Comparison of ENCODE assay signal across 10 cellular contexts in the genomic region with DNA sequence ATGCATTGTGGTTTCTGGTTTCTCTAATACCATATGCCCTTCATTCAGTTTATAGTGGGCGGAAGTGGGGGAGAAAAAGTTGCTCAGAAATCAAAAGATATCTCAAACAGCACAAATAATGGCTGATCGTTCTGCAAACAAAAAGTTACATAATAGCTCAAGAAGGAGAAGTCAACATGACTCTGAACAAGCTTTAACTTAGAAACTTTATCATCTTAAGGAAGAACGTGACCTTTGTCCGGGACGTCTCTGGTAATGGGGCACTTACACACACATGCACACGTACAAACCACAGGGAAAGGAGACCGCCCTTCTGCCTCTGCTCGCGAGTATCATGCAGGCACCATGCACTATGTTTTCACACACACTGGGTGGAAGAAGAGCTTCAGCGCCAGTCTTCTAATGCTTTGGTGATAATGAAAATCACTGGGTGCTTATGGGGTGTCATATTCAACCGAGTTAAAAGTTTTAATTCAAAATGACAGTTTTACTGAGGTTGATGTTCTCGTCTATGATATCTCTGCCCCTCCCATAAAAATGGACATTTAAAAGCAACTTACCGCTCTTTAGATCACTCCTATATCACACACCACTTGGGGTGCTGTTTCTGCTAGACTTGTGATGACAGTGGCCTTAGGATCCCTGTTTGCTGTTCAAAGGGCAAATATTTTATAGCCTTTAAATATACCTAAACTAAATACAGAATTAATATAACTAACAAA. TPM values are rescaled to one million over a fixed set of nuclear protein-coding genes. Genes with fewer than 3 reads are reported as not detected.
DNase-seq lines count a peak whose midpoint lies in the region; ATAC-seq, FAIRE-seq and TF ChIP-seq lines count a peak whose summit lies in the region.
"Had no signal": no experiment of that assay in that cellular context is flagged by ENCODE, and none has a peak within 500 bp of the region (broad histone marks: within the 10 kb centered on the region; RNA-seq: fewer than 3 reads in every experiment).

No MANE protein-coding gene starts in this region.

- intact Hi-C loops in A673 (cut with micrococcal nuclease; ENCODE audit: unreplicated experiment): no loop called here
- intact Hi-C loops in GM12878 (cut with micrococcal nuclease; ENCODE audit: unreplicated experiment): no loop called here

- POLR2A ChIA-PET in A673 (lab: Charles Lee; ENCODE audit: low non-redundant PET): interaction anchor here (1.2 kb wide), 1 partner anchor 24 kb away, joined by 4 read pairs; no protein-coding TSS in a partner anchor
- POLR2A ChIA-PET in GM12878 (lab: Charles Lee): interaction anchor here (1.4 kb wide), 1 partner anchor 10 kb away, joined by 3 read pairs; no protein-coding TSS in a partner anchor

- H3K27me3 ChIP-seq in A673 (replicated peaks; ENCODE audit: insufficient read depth, low read depth, low read length, poor library complexity) (no peaks in the 10 kb centered on the region), GM12878 (replicated peaks in 1 of 2; ENCODE audit: control insufficient read depth in 2 of 2, insufficient read depth in 2 of 2, low read length in 1 of 2) (peaks cover 13 to 17% of the 10 kb centered on the region in 2 experiments), liver (ENCODE audit: control insufficient read depth in 4 of 4, insufficient read depth in 4 of 4, low read length in 3 of 4) (no peaks in the 10 kb centered on the region), WERI-Rb-1 (ENCODE audit: insufficient read depth, low read depth, severe bottlenecking) (no peaks in the 10 kb centered on the region)
- H3K27me3 ChIP-seq: ascending aorta had no signal

- H3K9ac ChIP-seq in GM12878 (ENCODE audit: control insufficient read depth, insufficient read depth, low read length) (no peak overlapping the region), liver (ENCODE audit: low read depth in 1 of 2, low read length in 2 of 2) (no peak overlapping the region)

- TF ChIP-seq RAD21 in GM12878 (IDR thresholded peaks at IDR 0.05; ENCODE audit: insufficient read depth, low read depth, low read length) (no peak), liver (IDR thresholded peaks at IDR 0.05) (no peak)

- H3K27ac ChIP-seq in A673 (ENCODE audit: low read depth, low read length, poor library complexity, severe bottlenecking): no peak overlapping the region
- H3K27ac ChIP-seq in GM12878 (ENCODE audit: control insufficient read depth, insufficient read depth): no peak overlapping the region
- peak overlapping the region; percentile 22 to 57 for H3K27ac ChIP-seq in liver (ENCODE audit: low read depth in 1 of 2, low read length in 2 of 2)
- no peak overlapping the region for H3K27ac ChIP-seq in WERI-Rb-1

- no peak for TF ChIP-seq POLR2A in GM12878 (IDR thresholded peaks at IDR 0.05; ENCODE audit: low read depth, low read length)

- SMC1A ChIA-PET in GM12878 (lab: Charles Lee; ENCODE audit: uncharacterized antibody, unreplicated experiment): interaction anchor here (0.6 to 2.4 kb wide), 4 partner anchors 11 to 334 kb away, joined by 3 to 7 read pairs (median 3); no protein-coding TSS in a partner anchor

- no peaks in the 10 kb centered on the region for H3K9me3 ChIP-seq in A673 (ENCODE audit: low read depth, low read length, poor library complexity, severe bottlenecking)
- no peaks in the 10 kb centered on the region for H3K9me3 ChIP-seq in GM12878 (replicated peaks; ENCODE audit: control insufficient read depth, insufficient read depth, low read length)
- no peaks in the 10 kb centered on the region for H3K9me3 ChIP-seq in liver (ENCODE audit: control insufficient read depth in 4 of 4, low read length in 3 of 4)
- H3K9me3 ChIP-seq in WERI-Rb-1 (ENCODE audit: severe bottlenecking): no peaks in the 10 kb centered on the region
- H3K9me3 ChIP-seq: ascending aorta had no signal

- peaks cover 20% of the 10 kb centered on the region for H3K36me3 ChIP-seq in A673 (ENCODE audit: insufficient read depth, low read length, poor library complexity, severe bottlenecking)
- no peaks in the 10 kb centered on the region for H3K36me3 ChIP-seq in GM12878 (ENCODE audit: control insufficient read depth in 2 of 2, insufficient read depth in 2 of 2, low read length in 1 of 2)
- peaks cover 2 to 15% (median 12%) of the 10 kb centered on the region in 4 donors for H3K36me3 ChIP-seq in liver (ENCODE audit: control insufficient read depth in 4 of 4, insufficient read depth in 3 of 4, low read depth in 1 of 4, low read length in 3 of 4)
- H3K36me3 ChIP-seq in WERI-Rb-1: peaks cover 9% of the 10 kb centered on the region

- in situ Hi-C loops in GM12878 (cut with MboI): no loop called here

- H3K4me3 ChIP-seq in A673 (ENCODE audit: low read depth, low read length, poor library complexity, severe bottlenecking) (no peak overlapping the region), GM12878 (no peak overlapping the region), liver (ENCODE audit: low read depth in 1 of 3, low read length in 3 of 3) (no peak overlapping the region), WERI-Rb-1 (ENCODE audit: low read depth, low read length) (no peak overlapping the region)

- no peak for ATAC-seq in GM12878
- ATAC-seq in stimulated activated naive CD8-positive, alpha-beta T cell treated with anti-CD3 and anti-CD28 coated beads, Interleukin-15, Interleukin-2, amounts not matched to agents 100 U/mL and 50 U/mL, for 24 hours: no peak
- ATAC-seq in HG03139 (IDR thresholded peaks at IDR 0.05; ENCODE audit: unreplicated experiment): no peak

- no peak overlapping the region for H2AFZ ChIP-seq in GM12878 (ENCODE audit: control insufficient read depth, low read depth, low read length)

- RAD21 ChIA-PET in GM12878 (lab: Charles Lee; ENCODE audit: unreplicated experiment): interaction anchor here (1.6 kb wide), 1 partner anchor 17 kb away, joined by 4 read pairs; no protein-coding TSS in a partner anchor

- no peaks in the 10 kb centered on the region; the same call in 1 of the 2 replicates for H3K79me2 ChIP-seq in GM12878 (ENCODE audit: control insufficient read depth, insufficient read depth, low read length)

- H3K4me2 ChIP-seq in GM12878 (ENCODE audit: control insufficient read depth, insufficient read depth): no peak overlapping the region

- BruUV-seq in A673 (replicated peaks; lab: Mats Ljungman, UMichigan) (no TSS peak), GM12878 (replicated peaks; lab: Mats Ljungman, UMichigan) (no TSS peak)

- DNase-seq in A673 (ENCODE audit: low spot score) (no peak), Kasumi-1 (lab: John Stamatoyannopoulos, UW) (peak; percentile 25 to 49), GM12878 (ENCODE audit: low read depth, low spot score) (no peak), frontal cortex (ENCODE audit: low spot score in 2 of 2) (no peak), WERI-Rb-1 (no peak)
- no peak for DNase-seq in stimulated activated naive CD8-positive, alpha-beta T cell treated with anti-CD3 and anti-CD28 coated beads, Interleukin-15, Interleukin-2, amounts not matched to agents 100 U/mL and 50 U/mL, for 24 hours
- DNase-seq: SHP77 had no signal

- no peak for FAIRE-seq in GM12878 (lab: Jason Lieb, UNC)
- FAIRE-seq in frontal cortex (lab: Jason Lieb, UNC): no peak

- no peak for TF ChIP-seq EP300 in GM12878 (IDR thresholded peaks at IDR 0.05; ENCODE audit: borderline replicate concordance in 1 of 2, control insufficient read depth in 1 of 2, low read depth in 2 of 2, low read length in 2 of 2)

- WGBS in GM12878 (ENCODE audit: insufficient coverage, insufficient replicate concordance, low lambda C conversion rate, missing lambda C conversion rate): 43% methylated on average over 13 of the region's 13 CpGs
- WGBS in liver: 65% methylated on average over 13 of the region's 13 CpGs

- H4K20me1 ChIP-seq in GM12878 (ENCODE audit: control insufficient read depth, insufficient read depth): no peaks in the 10 kb centered on the region

- TF ChIP-seq CTCF in A673 (conservative IDR thresholded peaks at IDR 0.05; ENCODE audit: low read depth, low read length) (peak; percentile 49), GM12878 (IDR thresholded peaks at IDR 0.05 in 2 of 3, conservative IDR thresholded peaks at IDR 0.05 in 1 of 3; ENCODE audit: control insufficient read depth in 2 of 3, extremely low read depth in 1 of 3, insufficient read depth in 1 of 3, low read depth in 3 of 3, low read length in 3 of 3) (peak in 2 of 3 experiments; percentile 4 to 22; a peak in 1 of 6 replicates), liver (IDR thresholded peaks at IDR 0.05; ENCODE audit: low read depth, low read length, missing input control) (no peak), WERI-Rb-1 (IDR thresholded peaks at IDR 0.05; ENCODE audit: low read depth, low read length) (no peak)

- peaks cover 9% of the 10 kb centered on the region for H3K4me1 ChIP-seq in A673 (ENCODE audit: insufficient read depth, low read length, poor library complexity, severe bottlenecking)
- peaks cover 11% of the 10 kb centered on the region for H3K4me1 ChIP-seq in GM12878 (ENCODE audit: control insufficient read depth, insufficient read depth, low read length)
- H3K4me1 ChIP-seq in liver (ENCODE audit: control insufficient read depth in 4 of 4, insufficient read depth in 4 of 4, low read length in 3 of 4): peaks cover 0 to 27% (median 14%) of the 10 kb centered on the region in 4 donors

- CTCF ChIA-PET in A673 (lab: Charles Lee) (no interaction called here), GM12878 (lab: Yijun Ruan, JAX) (no interaction called here)

TF ChIP-seq in GM12878, 131 proteins besides CTCF, POLR2A, EP300 and RAD21 (continues in another document):
- TF ChIP-seq MYB (IDR thresholded peaks at IDR 0.05; ENCODE audit: borderline replicate concordance, low read depth, low read length): no peak

TF ChIP-seq in liver, 16 proteins besides CTCF, POLR2A, EP300 and RAD21 (continues in another document):
- peak in 1 of 2 donors; percentile 65 for TF ChIP-seq JUND (IDR thresholded peaks at IDR 0.05)

RNA-seq across cellular contexts. Expression of a gene that starts 4.7 kb away (rescaled TPM):
- total RNA-seq in A673 (2021): 10.2 and 13.7 TPM in 2 replicates
- total RNA-seq in GM12878 (2013; cell fraction: nucleolus; rRNA removed): 5.1 and 5.7 TPM in 2 replicates
- 0.05 and 0.40 TPM in 2 replicates for total RNA-seq in GM12878 (2014; rRNA removed)
- 0.09 and 0.13 TPM in 2 replicates for total RNA-seq in GM12878 (2014; rRNA removed; fragmentation: Illumina TruSeq; extraction: Trizol)
- 0.43 and 0.64 TPM in 2 replicates for total RNA-seq in GM12878 (2021)
- polyA plus RNA-seq in GM12878 (2011; ENCODE audit: low read depth): 0.64 TPM
- polyA plus RNA-seq in GM12878 (2011; rRNA removed): 0.95 TPM in 2 replicates
- 1.1 and 1.4 TPM in 2 replicates for polyA plus RNA-seq in GM12878 (2011; cell fraction: cytosol; rRNA removed)
- polyA plus RNA-seq in GM12878 (2011; cell fraction: nucleus; rRNA removed): 7.4 and 8.9 TPM in 2 replicates
- 0.54 and 1.5 TPM in 2 replicates for polyA plus RNA-seq in GM12878 (2012)
- polyA plus RNA-seq in GM12878 (2014; fragmentation: Illumina TruSeq; extraction: Trizol): 0.10 TPM in 1 of 2 replicates, not detected in the other
- polyA plus RNA-seq in GM12878 (2014; fragmentation: Nextera tagmentation; extraction: Ambion mirVana): under 1 TPM; 0.02 to 0.13 TPM
- polyA plus RNA-seq in GM12878 (2014; rRNA removed): 0.10 and 0.36 TPM in 2 replicates
- polyA plus RNA-seq in GM12878 (2016; fragmentation: Nextera tagmentation; extraction: Ambion mirVana): under 1 TPM; 0.67 to 0.75 TPM
- polyA minus RNA-seq in GM12878 (2011; rRNA and poly(A)+ RNA removed): 1.6 and 4.9 TPM in 2 replicates
- polyA minus RNA-seq in GM12878 (2011; cell fraction: cytosol; rRNA and poly(A)+ RNA removed): 3.4 and 4.5 TPM in 2 replicates
- 17.4 and 22.5 TPM in 2 replicates for polyA minus RNA-seq in GM12878 (2011; cell fraction: nucleus; rRNA and poly(A)+ RNA removed)
- total RNA-seq in liver: 10 to 100 TPM; 18.9 to 21.2 TPM
- 10 to 100 TPM; 13.2 to 82.7 TPM for polyA plus RNA-seq in liver
- 15.1 TPM for total RNA-seq in frontal cortex

Comparison
In these comparisons a context has a peak if more than half of its experiments do, and no peak if none do; other contexts are left out.
1. DNase-seq: peak in Kasumi-1 (2 of 2); none in A673 (single experiment), GM12878 (single experiment), frontal cortex (0 of 2), WERI-Rb-1 (single experiment) and stimulated activated naive CD8-positive, alpha-beta T cell treated with anti-CD3 and anti-CD28 coated beads, Interleukin-15, Interleukin-2, amounts not matched to agents 100 U/mL and 50 U/mL, for 24 hours (single experiment).
2. H3K27ac ChIP-seq: peak in liver (2 of 2); none in A673 (single experiment), GM12878 (single experiment) and WERI-Rb-1 (single experiment).
3. CTCF ChIP-seq: peak in A673 (single experiment) and GM12878 (2 of 3); none in liver (single experiment) and WERI-Rb-1 (single experiment).